ENCODE assay signal across 7 cellular contexts in genomic region chr20:56155625-56156024, GRCh38.
"Had no signal": no experiment of that assay in that cellular context is flagged by ENCODE, and none has a peak within 500 bp of the region (broad histone marks: within the 10 kb centered on the region; RNA-seq: fewer than 3 reads in every experiment).

No MANE protein-coding gene starts in this region.

- FAIRE-seq: G401.6, GM12891, GM12892, GM18507, GM19239 had no signal

- DNase-seq: GDM1, GF-D8 had no signal
